In genomic region chr17:21681576-21681975, GRCh38 we compare ENCODE assay signal across 5 cellular contexts. TPM values are rescaled to one million over a fixed set of nuclear protein-coding genes. Genes with fewer than 3 reads are reported as not detected.
"Had no signal": no experiment of that assay in that cellular context is flagged by ENCODE, and none has a peak within 500 bp of the region (broad histone marks: within the 10 kb centered on the region; RNA-seq: fewer than 3 reads in every experiment).

No MANE protein-coding gene starts in this region.

RNA-seq across cellular contexts. Expression of gene KCNJ18, which starts 10.7 kb away (rescaled TPM):
- total RNA-seq: GM23338, H1, H9, HT-29, IMR-90 had no signal
- polyA plus RNA-seq: GM23338, H1, IMR-90 had no signal
